Comparison of ENCODE assay signal across 28 cellular contexts in the genomic region with DNA sequence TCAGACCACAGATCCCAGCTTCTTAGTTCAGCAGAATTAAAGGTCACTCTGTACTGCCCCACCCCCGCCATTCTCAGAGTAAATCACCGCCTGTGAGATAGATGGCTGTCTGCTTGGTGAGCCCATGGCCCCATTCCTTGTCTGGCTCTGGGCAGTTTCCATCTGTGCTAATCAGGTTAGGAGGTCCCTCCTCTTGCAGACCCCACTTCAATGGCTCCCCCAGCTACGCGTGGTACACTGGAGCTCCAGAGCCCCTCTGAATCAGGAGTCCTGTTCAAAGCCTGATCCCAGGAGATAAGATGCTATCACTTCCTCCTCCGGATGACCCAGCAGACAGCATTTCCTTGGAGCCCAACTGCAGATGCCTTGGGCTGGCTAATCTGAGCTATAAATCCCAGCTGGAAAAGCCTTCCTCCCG.
DNase-seq lines count a peak whose midpoint lies in the region; ATAC-seq, FAIRE-seq and TF ChIP-seq lines count a peak whose summit lies in the region.
"Had no signal": no experiment of that assay in that cellular context is flagged by ENCODE, and none has a peak within 500 bp of the region (broad histone marks: within the 10 kb centered on the region; RNA-seq: fewer than 3 reads in every experiment).

No MANE protein-coding gene starts in this region.

- ATAC-seq in GM23338 (no peak), pancreas (peak in 2 of 4 donors; percentile 6 to 15), HG03571 (IDR thresholded peaks at IDR 0.05; ENCODE audit: unreplicated experiment) (no peak)
- ATAC-seq: HCT116, left ventricle myocardium superior, natural killer cell had no signal

- no peaks in the 10 kb centered on the region for H3K79me2 ChIP-seq in GM23338 (replicated peaks; ENCODE audit: insufficient read depth)

- no peak for TF ChIP-seq POLR2A in esophagus squamous epithelium (IDR thresholded peaks at IDR 0.05)

- no peak for DNase-seq in GM23338 (ENCODE audit: low spot score)
- peak; percentile 62 for DNase-seq in WERI-Rb-1
- DNase-seq in esophagus squamous epithelium (lab: John Stamatoyannopoulos, UW) = no peak
- DNase-seq in pancreas = no peak
- DNase-seq in hippocampal formation (lab: John Stamatoyannopoulos, UW) = no peak
- DNase-seq in NCI-H2171 treated with DMSO at 0.1 percent for 48 hours (lab: John Stamatoyannopoulos, UW) = no peak
- DNase-seq in NCI-H1694 (lab: John Stamatoyannopoulos, UW) = no peak
- DNase-seq: activated effector memory CD4-positive, alpha-beta T cell treated with anti-CD3 and anti-CD28 coated beads, Interleukin-2, amount 50 U/mL, for 16 hours; activated naive CD8-positive, alpha-beta T cell treated with anti-CD3 and anti-CD28 coated beads for 36 hours; central memory CD4-positive, alpha-beta T cell; DMS53; GF-D8; left ventricle myocardium superior; natural killer cell; NCI-H1048; NCI-H187 treated with DMSO at 0.1 percent for 48 hours; NCI-H69; ovary; retina; tibial artery had no signal

- no peak overlapping the region for H3K27ac Mint-ChIP-seq in GM23338
- H3K27ac Mint-ChIP-seq: activated naive CD8-positive, alpha-beta T cell treated with anti-CD3 and anti-CD28 coated beads for 36 hours; B cell; dendritic cell treated with granulocyte-macrophage colony-stimulating factor and Interleukin-4, amounts not matched to agents 40 ng/mL and 50 ng/mL, for 4 days; natural killer cell; T-helper 1 cell treated with Interleukin-12 subunit alpha and Interleukin-12 subunit beta and Interleukin-4 antibody, amounts not matched to agents 30 μg/mL and 1 μg/mL, for 36 hours had no signal

- H3K4me3 ChIP-seq in GM23338 = no peak overlapping the region
- no peak overlapping the region for H3K4me3 ChIP-seq in WERI-Rb-1 (ENCODE audit: low read depth, low read length)
- peak overlapping the region in 1 of 4 donors; percentile 3 for H3K4me3 ChIP-seq in esophagus squamous epithelium
- H3K4me3 ChIP-seq in pancreas = no peak overlapping the region
- H3K4me3 ChIP-seq: ovary, tibial artery had no signal

- no peak overlapping the region for H3K4me3 Mint-ChIP-seq in GM23338
- H3K4me3 Mint-ChIP-seq: activated naive CD8-positive, alpha-beta T cell treated with anti-CD3 and anti-CD28 coated beads for 36 hours; B cell; dendritic cell treated with granulocyte-macrophage colony-stimulating factor and Interleukin-4, amounts not matched to agents 40 ng/mL and 50 ng/mL, for 4 days; natural killer cell; T-helper 1 cell treated with Interleukin-12 subunit alpha and Interleukin-12 subunit beta and Interleukin-4 antibody, amounts not matched to agents 30 μg/mL and 1 μg/mL, for 36 hours had no signal

- FAIRE-seq in pancreas (lab: Jason Lieb, UNC) = no peak
- FAIRE-seq: endometrium, GM19239, islet of Langerhans had no signal

- no peaks in the 10 kb centered on the region for H3F3A ChIP-seq in GM23338 (replicated peaks; ENCODE audit: low read depth)

- WGBS in esophagus squamous epithelium, 2 donors = 78 to 81% methylated on average over 5 to 6 of the region's 6 CpGs
- 80 to 81% methylated on average over 6 of the region's 6 CpGs for WGBS in pancreas, 2 donors

- H3K27ac ChIP-seq in GM23338 (ENCODE audit: low read depth) = no peak overlapping the region
- H3K27ac ChIP-seq in WERI-Rb-1 = peak overlapping the region; percentile 64
- H3K27ac ChIP-seq in esophagus squamous epithelium = peak overlapping the region in 3 of 4 donors; percentile 75 to 90 (median 90)
- H3K27ac ChIP-seq in pancreas = peak overlapping the region in 3 of 4 donors; percentile 13 to 76 (median 52)
- H3K27ac ChIP-seq: ovary, tibial artery had no signal

- peaks cover 21% of the 10 kb centered on the region for H3K4me1 ChIP-seq in GM23338 (ENCODE audit: insufficient read depth)
- peaks cover 13 to 81% (median 18%) of the 10 kb centered on the region in 3 donors for H3K4me1 ChIP-seq in esophagus squamous epithelium
- peaks cover 10 to 12% (median 11%) of the 10 kb centered on the region in 3 donors for H3K4me1 ChIP-seq in pancreas

- H3K4me1 Mint-ChIP-seq in GM23338 = peaks cover 48% of the 10 kb centered on the region
- H3K4me1 Mint-ChIP-seq: activated naive CD8-positive, alpha-beta T cell treated with anti-CD3 and anti-CD28 coated beads for 36 hours; B cell; natural killer cell had no signal

- H3K36me3 Mint-ChIP-seq in GM23338 (ENCODE audit: low read depth) = no peaks in the 10 kb centered on the region
- H3K36me3 Mint-ChIP-seq: activated naive CD8-positive, alpha-beta T cell treated with anti-CD3 and anti-CD28 coated beads for 36 hours; natural killer cell had no signal

- H3K27me3 ChIP-seq in GM23338 (ENCODE audit: insufficient read depth) (no peaks in the 10 kb centered on the region), WERI-Rb-1 (ENCODE audit: insufficient read depth, low read depth, severe bottlenecking) (no peaks in the 10 kb centered on the region), esophagus squamous epithelium (no peaks in the 10 kb centered on the region), pancreas (no peaks in the 10 kb centered on the region)
- H3K27me3 ChIP-seq: ovary, tibial artery had no signal

- peaks cover 5% of the 10 kb centered on the region for H3K27me3 Mint-ChIP-seq in GM23338 (ENCODE audit: insufficient read depth, low read depth, poor library complexity)
- H3K27me3 Mint-ChIP-seq: activated naive CD8-positive, alpha-beta T cell treated with anti-CD3 and anti-CD28 coated beads for 36 hours had no signal

- H3K9me3 ChIP-seq in WERI-Rb-1 (ENCODE audit: severe bottlenecking) (no peaks in the 10 kb centered on the region), esophagus squamous epithelium (no peaks in the 10 kb centered on the region), pancreas (no peaks in the 10 kb centered on the region)
- H3K9me3 ChIP-seq: ovary, tibial artery had no signal

- no peaks in the 10 kb centered on the region for H3K9me3 Mint-ChIP-seq in GM23338
- H3K9me3 Mint-ChIP-seq: activated naive CD8-positive, alpha-beta T cell treated with anti-CD3 and anti-CD28 coated beads for 36 hours; dendritic cell treated with granulocyte-macrophage colony-stimulating factor and Interleukin-4, amounts not matched to agents 40 ng/mL and 50 ng/mL, for 4 days; natural killer cell; T-helper 1 cell treated with Interleukin-12 subunit alpha and Interleukin-12 subunit beta and Interleukin-4 antibody, amounts not matched to agents 30 μg/mL and 1 μg/mL, for 36 hours had no signal

- H2AFZ ChIP-seq in GM23338 = no peak overlapping the region

- intact Hi-C loops in esophagus squamous epithelium (cut with DNase I) (no loop called here), pancreas (cut with DNase I) (no loop called here)

- H3K36me3 ChIP-seq in GM23338 (ENCODE audit: insufficient read depth) (no peaks in the 10 kb centered on the region), WERI-Rb-1 (no peaks in the 10 kb centered on the region), esophagus squamous epithelium (peaks cover 0 to 34% (median 0%) of the 10 kb centered on the region in 3 donors), pancreas (no peaks in the 10 kb centered on the region)
- H3K36me3 ChIP-seq: ovary, tibial artery had no signal

- H4K20me1 ChIP-seq in GM23338 (replicated peaks; ENCODE audit: insufficient read depth) = no peaks in the 10 kb centered on the region

- H3K9me2 ChIP-seq in GM23338 (ENCODE audit: insufficient read depth) = no peaks in the 10 kb centered on the region

- no peak for TF ChIP-seq CTCF in GM23338 (conservative IDR thresholded peaks at IDR 0.05; ENCODE audit: low read depth in 2 of 2)
- TF ChIP-seq CTCF in WERI-Rb-1 (IDR thresholded peaks at IDR 0.05; ENCODE audit: low read depth, low read length) = no peak
- no peak for TF ChIP-seq CTCF in esophagus squamous epithelium (IDR thresholded peaks at IDR 0.05)
- TF ChIP-seq CTCF in pancreas (IDR thresholded peaks at IDR 0.05) = no peak

- 0 out of 2 replicates have a peak overlapping the region, but pooled peaks have one; percentile 26 for H3K4me2 ChIP-seq in GM23338
